ENCODE assay signal across 1 cellular context in the genomic region with DNA sequence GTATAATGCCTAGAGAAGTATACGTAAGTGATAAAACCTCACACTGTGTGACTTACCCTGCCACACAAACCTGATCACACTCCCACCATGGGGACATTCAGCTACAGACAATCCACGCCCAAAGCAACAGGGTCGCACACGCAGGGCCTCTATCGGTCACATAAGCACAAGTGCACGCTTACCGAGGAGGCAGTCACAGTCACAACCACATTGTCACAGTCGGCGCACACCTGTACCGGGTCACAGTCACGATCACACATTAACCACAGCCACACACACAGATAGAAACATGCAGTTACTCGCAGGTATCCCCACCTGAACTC.
TF ChIP-seq lines count a peak whose summit lies in the region.

No MANE protein-coding gene starts in this region.

TF ChIP-seq in IMR-90, 13 proteins besides CTCF, POLR2A, EP300 and RAD21 (continued from another document):
- TF ChIP-seq, protein P1, sequence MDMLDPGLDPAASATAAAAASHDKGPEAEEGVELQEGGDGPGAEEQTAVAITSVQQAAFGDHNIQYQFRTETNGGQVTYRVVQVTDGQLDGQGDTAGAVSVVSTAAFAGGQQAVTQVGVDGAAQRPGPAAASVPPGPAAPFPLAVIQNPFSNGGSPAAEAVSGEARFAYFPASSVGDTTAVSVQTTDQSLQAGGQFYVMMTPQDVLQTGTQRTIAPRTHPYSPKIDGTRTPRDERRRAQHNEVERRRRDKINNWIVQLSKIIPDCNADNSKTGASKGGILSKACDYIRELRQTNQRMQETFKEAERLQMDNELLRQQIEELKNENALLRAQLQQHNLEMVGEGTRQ (IDR thresholded peaks at IDR 0.05; ENCODE audit: low read depth, low read length): no peak
- TF ChIP-seq CEBPB (IDR thresholded peaks at IDR 0.05; ENCODE audit: low read depth, low read length) (no peak), BHLHE40 (IDR thresholded peaks at IDR 0.05; ENCODE audit: low read depth, low read length) (no peak), FOS (IDR thresholded peaks at IDR 0.05; ENCODE audit: low read depth, low read length) (no peak), RFX5 (IDR thresholded peaks at IDR 0.05; ENCODE audit: low read depth, low read length) (no peak), NFE2L2 (IDR thresholded peaks at IDR 0.05; ENCODE audit: low read depth, low read length) (no peak), RCOR1 (IDR thresholded peaks at IDR 0.05; ENCODE audit: insufficient replicate concordance, low read length) (no peak), MAFK (IDR thresholded peaks at IDR 0.05; ENCODE audit: low read depth, low read length) (no peak), CHD1 (IDR thresholded peaks at IDR 0.05; ENCODE audit: low read depth, low read length) (no peak), MXI1 (IDR thresholded peaks at IDR 0.05; ENCODE audit: borderline replicate concordance, low read depth, low read length) (no peak)
